10 cellular contexts compared by ENCODE assay signal in the genomic region with DNA sequence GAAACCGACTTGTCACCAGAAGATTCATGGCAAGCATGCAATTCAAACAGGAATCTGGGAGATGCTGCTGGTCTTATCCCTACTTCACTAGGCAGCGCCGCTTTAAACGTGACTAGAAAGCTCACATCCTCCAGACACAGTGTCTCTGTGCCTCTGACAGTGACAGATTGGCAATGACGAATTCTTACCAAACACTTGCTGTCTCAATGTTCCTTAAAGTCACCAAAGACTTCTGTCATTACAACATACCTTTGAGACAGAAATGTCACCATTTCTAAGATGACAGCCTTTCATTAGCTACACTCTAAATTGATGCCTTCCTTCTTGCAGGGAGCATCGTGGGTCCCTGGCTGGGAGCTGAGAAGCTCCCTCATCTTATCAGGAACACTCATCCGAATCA.
"Had no signal": no experiment of that assay in that cellular context is flagged by ENCODE, and none has a peak within 500 bp of the region (broad histone marks: within the 10 kb centered on the region; RNA-seq: fewer than 3 reads in every experiment).

No MANE protein-coding gene starts in this region.

- DNase-seq: activated CD4-positive, CD25-positive, alpha-beta regulatory T cell; activated naive CD8-positive, alpha-beta T cell treated with anti-CD3 and anti-CD28 coated beads for 36 hours; heart right ventricle; mucosa of descending colon; naive thymus-derived CD4-positive, alpha-beta T cell; stimulated activated CD4-positive, alpha-beta T cell treated with anti-CD3 and anti-CD28 coated beads, Interleukin-15, amount 100 ng/mL, for 24 hours; stimulated activated CD4-positive, alpha-beta T cell treated with anti-CD3 and anti-CD28 coated beads, Interleukin-4, amount 100 ng/mL, for 1 hour; stimulated activated naive B cell treated with anti-CD40 and anti-IgM and Interleukin-4, amounts not matched to agents 10 μg/mL and 1 μg/mL and 100 μg/mL, for 72 hours; T-helper 2 cell; thyroid gland had no signal
